In genomic region chr3:10184250-10184649, GRCh38 we compare ENCODE assay signal across 32 cellular contexts. TPM values are rescaled to one million over a fixed set of nuclear protein-coding genes. Genes with fewer than 3 reads are reported as not detected.
A peak's percentile ranks its signal among the peaks of the same experiment; 100 is the strongest.
DNase-seq lines count a peak whose midpoint lies in the region; ATAC-seq and TF ChIP-seq lines count a peak whose summit lies in the region.
"Had no signal": no experiment of that assay in that cellular context is flagged by ENCODE, and none has a peak within 500 bp of the region (broad histone marks: within the 10 kb centered on the region; RNA-seq: fewer than 3 reads in every experiment).

No MANE protein-coding gene starts in this region.

- H3K4me1 Mint-ChIP-seq in activated CD4-positive, alpha-beta T cell treated with anti-CD3 and anti-CD28 coated beads, Interleukin-2, amount 10 ng/mL, durations not matched to agents 7 days and 5 days, result peaks cover 42% of the 10 kb centered on the region
- H3K4me1 Mint-ChIP-seq in effector memory CD8-positive, alpha-beta T cell (ENCODE audit: low read depth in 2 of 2), result peaks cover 27 to 50% of the 10 kb centered on the region in 2 donors
- H3K4me1 Mint-ChIP-seq in endothelial cell (ENCODE audit: unreplicated experiment), result peaks cover 11% of the 10 kb centered on the region

- CTCF ChIA-PET in activated CD4-positive, alpha-beta T cell treated with anti-CD3 and anti-CD28 coated beads, Interleukin-2, amount 10 ng/mL, durations not matched to agents 7 days and 5 days (lab: Charles Lee), result interaction anchor here (0.8 to 1.6 kb wide), 6 partner anchors 9 to 55 kb away, joined by 3 to 7 read pairs (median 3); no protein-coding TSS in a partner anchor

- no peaks in the 10 kb centered on the region for H3K27me3 Mint-ChIP-seq in activated CD4-positive, alpha-beta T cell treated with anti-CD3 and anti-CD28 coated beads, Interleukin-2, amount 10 ng/mL, durations not matched to agents 7 days and 5 days
- no peaks in the 10 kb centered on the region for H3K27me3 Mint-ChIP-seq in effector memory CD8-positive, alpha-beta T cell
- peaks cover 3% of the 10 kb centered on the region for H3K27me3 Mint-ChIP-seq in endothelial cell (ENCODE audit: unreplicated experiment)
- H3K27me3 Mint-ChIP-seq: activated naive CD8-positive, alpha-beta T cell treated with anti-CD3 and anti-CD28 coated beads, Interleukin-2, amount 50 U/mL, for 24 hours; central memory CD8-positive, alpha-beta T cell; dendritic cell treated with granulocyte-macrophage colony-stimulating factor and Interleukin-4, amounts not matched to agents 40 ng/mL and 50 ng/mL, for 4 days had no signal

- H3K9ac ChIP-seq in Loucy (ENCODE audit: low read depth, low read length, poor library complexity, severe bottlenecking), result no peak overlapping the region
- H3K9ac ChIP-seq: SK-N-SH had no signal

- H3K4me3 ChIP-seq in Loucy (ENCODE audit: low read length, poor library complexity, severe bottlenecking) (no peak overlapping the region), neutrophil (ENCODE audit: low read depth in 1 of 2, low read length in 1 of 2) (no peak overlapping the region)
- H3K4me3 ChIP-seq: A549, gastroesophageal sphincter, left lung, transverse colon had no signal

- H3K27me3 ChIP-seq in Loucy (ENCODE audit: insufficient read depth, low read length, poor library complexity, severe bottlenecking) (no peaks in the 10 kb centered on the region), neutrophil (no peaks in the 10 kb centered on the region)
- H3K27me3 ChIP-seq: gastroesophageal sphincter, left lung, transverse colon had no signal

- POLR2A ChIA-PET in activated CD4-positive, alpha-beta T cell treated with anti-CD3 and anti-CD28 coated beads, Interleukin-2, amount 10 ng/mL, durations not matched to agents 7 days and 5 days (lab: Charles Lee), result no interaction called here

- intact Hi-C loops in left ventricle myocardium superior (cut with micrococcal nuclease), result no loop called here

- H3K4me2 ChIP-seq in Loucy (ENCODE audit: low read depth, low read length, poor library complexity, severe bottlenecking), result no peak overlapping the region
- H3K4me2 ChIP-seq: A549, SK-N-SH had no signal

- H3K79me2 ChIP-seq in Loucy (ENCODE audit: insufficient read depth, low read length), result no peaks in the 10 kb centered on the region

- TF ChIP-seq CTCF in Loucy (conservative IDR thresholded peaks at IDR 0.05; ENCODE audit: low read length) (no peak), neutrophil (IDR thresholded peaks at IDR 0.05) (no peak), endothelial cell (IDR thresholded peaks at IDR 0.05; ENCODE audit: unreplicated experiment) (no peak)

- H3K36me3 Mint-ChIP-seq in activated CD4-positive, alpha-beta T cell treated with anti-CD3 and anti-CD28 coated beads, Interleukin-2, amount 10 ng/mL, durations not matched to agents 7 days and 5 days (ENCODE audit: low read depth), result peaks cover 7% of the 10 kb centered on the region
- peaks cover 15% of the 10 kb centered on the region for H3K36me3 Mint-ChIP-seq in effector memory CD8-positive, alpha-beta T cell (ENCODE audit: insufficient read depth)
- H3K36me3 Mint-ChIP-seq in endothelial cell (ENCODE audit: low read depth, unreplicated experiment), result no peaks in the 10 kb centered on the region

- no peak overlapping the region for H3K4me3 Mint-ChIP-seq in activated CD4-positive, alpha-beta T cell treated with anti-CD3 and anti-CD28 coated beads, Interleukin-2, amount 10 ng/mL, durations not matched to agents 7 days and 5 days
- no peak overlapping the region for H3K4me3 Mint-ChIP-seq in effector memory CD8-positive, alpha-beta T cell
- H3K4me3 Mint-ChIP-seq in endothelial cell (ENCODE audit: unreplicated experiment), result no peak overlapping the region
- H3K4me3 Mint-ChIP-seq: activated naive CD8-positive, alpha-beta T cell treated with anti-CD3 and anti-CD28 coated beads, Interleukin-2, amount 50 U/mL, for 24 hours; central memory CD8-positive, alpha-beta T cell; dendritic cell treated with granulocyte-macrophage colony-stimulating factor and Interleukin-4, amounts not matched to agents 40 ng/mL and 50 ng/mL, for 4 days had no signal

- H3K36me3 ChIP-seq in Loucy (ENCODE audit: insufficient read depth, low read length) (no peaks in the 10 kb centered on the region), neutrophil (peaks cover 8% of the 10 kb centered on the region)
- H3K36me3 ChIP-seq: transverse colon had no signal

- H3K4me1 ChIP-seq in Loucy (ENCODE audit: insufficient read depth, low read length, poor library complexity, severe bottlenecking) (no peaks in the 10 kb centered on the region), neutrophil (ENCODE audit: control insufficient read depth in 1 of 2, insufficient read depth in 1 of 2, low read depth in 1 of 2, low read length in 1 of 2) (peaks cover 44 to 62% of the 10 kb centered on the region in 2 experiments)

- H3K9me3 ChIP-seq in Loucy (ENCODE audit: insufficient read depth, low read depth, low read length) (no peaks in the 10 kb centered on the region), neutrophil (no peaks in the 10 kb centered on the region)
- H3K9me3 ChIP-seq: A549, gastroesophageal sphincter, left lung, SK-N-SH, transverse colon had no signal

- H3K9me3 Mint-ChIP-seq in activated CD4-positive, alpha-beta T cell treated with anti-CD3 and anti-CD28 coated beads, Interleukin-2, amount 10 ng/mL, durations not matched to agents 7 days and 5 days, result no peaks in the 10 kb centered on the region
- no peaks in the 10 kb centered on the region for H3K9me3 Mint-ChIP-seq in effector memory CD8-positive, alpha-beta T cell
- H3K9me3 Mint-ChIP-seq in endothelial cell (ENCODE audit: unreplicated experiment), result no peaks in the 10 kb centered on the region
- H3K9me3 Mint-ChIP-seq: activated naive CD8-positive, alpha-beta T cell treated with anti-CD3 and anti-CD28 coated beads, Interleukin-2, amount 50 U/mL, for 24 hours; central memory CD8-positive, alpha-beta T cell; dendritic cell treated with granulocyte-macrophage colony-stimulating factor and Interleukin-4, amounts not matched to agents 40 ng/mL and 50 ng/mL, for 4 days had no signal

- H4K20me1 ChIP-seq in Loucy (ENCODE audit: insufficient read depth, low read length, poor library complexity, severe bottlenecking), result no peaks in the 10 kb centered on the region

- DNase-seq in activated CD4-positive, alpha-beta T cell treated with anti-CD3 and anti-CD28 coated beads, Interleukin-2, amount 10 ng/mL, durations not matched to agents 7 days and 5 days, result no peak
- DNase-seq in activated CD4-positive, alpha-beta T cell treated with anti-CD3 and anti-CD28 coated beads, Interleukin-2, amount 50 U/mL, for 1 hour, result no peak
- no peak for DNase-seq in effector memory CD8-positive, alpha-beta T cell
- DNase-seq in left ventricle myocardium superior, result no peak
- no peak for DNase-seq in endothelial cell (ENCODE audit: low spot score)
- DNase-seq: activated CD4-positive, alpha-beta T cell treated with anti-CD3 and anti-CD28 coated beads, Interleukin-2, amount 50 U/mL, for 4 hours; activated gamma-delta T cell; activated naive CD8-positive, alpha-beta T cell treated with anti-CD3 and anti-CD28 coated beads, Interleukin-2, amount 50 U/mL, for 24 hours; AML-193; DND-41; hypothalamus; Karpas-422; left lung; MV-4-11; NCI-H1436 treated with DMSO at 0.1 percent for 48 hours; NCI-H446; NCI-H774; retina; SK-N-SH; small intestine; stimulated activated CD4-positive, alpha-beta T cell treated with anti-CD3 and anti-CD28 coated beads, Interleukin-1b, Interleukin-23, amount 100 ng/mL, for 48 hours; stimulated activated CD8-positive, alpha-beta memory T cell treated with anti-CD3 and anti-CD28 coated beads, Interleukin-4, amount 100 ng/mL, for 48 hours; T1000; transverse colon; WERI-Rb-1 had no signal

- H3K27ac Mint-ChIP-seq in activated CD4-positive, alpha-beta T cell treated with anti-CD3 and anti-CD28 coated beads, Interleukin-2, amount 10 ng/mL, durations not matched to agents 7 days and 5 days, result peak overlapping the region; percentile 85
- peak overlapping the region; percentile 53 to 87 for H3K27ac Mint-ChIP-seq in effector memory CD8-positive, alpha-beta T cell
- no peak overlapping the region for H3K27ac Mint-ChIP-seq in endothelial cell (ENCODE audit: unreplicated experiment)
- H3K27ac Mint-ChIP-seq: activated naive CD8-positive, alpha-beta T cell treated with anti-CD3 and anti-CD28 coated beads, Interleukin-2, amount 50 U/mL, for 24 hours; dendritic cell treated with granulocyte-macrophage colony-stimulating factor and Interleukin-4, amounts not matched to agents 40 ng/mL and 50 ng/mL, for 4 days had no signal

- H3K9me2 ChIP-seq in Loucy (replicated peaks; ENCODE audit: low read depth, low read length), result no peaks in the 10 kb centered on the region
- H3K9me2 ChIP-seq: SK-N-SH had no signal

- H3F3A ChIP-seq in Loucy (ENCODE audit: low read depth), result no peaks in the 10 kb centered on the region

- peak overlapping the region; percentile 72 for H3K27ac ChIP-seq in neutrophil
- H3K27ac ChIP-seq: A549, gastroesophageal sphincter, transverse colon, WERI-Rb-1 had no signal

- no peak for ATAC-seq in effector memory CD8-positive, alpha-beta T cell (replicated peaks)
- ATAC-seq in left ventricle myocardium superior, result no peak
- no peak for ATAC-seq in HG02970 (IDR thresholded peaks at IDR 0.05; ENCODE audit: low FRiP score, unreplicated experiment)
- ATAC-seq: A549; activated naive CD8-positive, alpha-beta T cell treated with anti-CD3 and anti-CD28 coated beads, Interleukin-2, amount 50 U/mL, for 24 hours; gastroesophageal sphincter; left lung had no signal

- H2AFZ ChIP-seq in Loucy (ENCODE audit: low read length), result peak overlapping the region; percentile 71

RNA-seq across cellular contexts. Expression of gene IRAK2, which starts 19.5 kb away (rescaled TPM):
- total RNA-seq in activated CD4-positive, alpha-beta T cell treated with anti-CD3 and anti-CD28 coated beads, Interleukin-2, amount 10 ng/mL, durations not matched to agents 7 days and 5 days, result 1 to 10 TPM; 1.6 to 1.9 TPM
- total RNA-seq in left ventricle myocardium superior (1.3 TPM), endothelial cell (ENCODE audit: unreplicated experiment) (1.1 TPM)

RNA-seq across cellular contexts. Expression of gene VHL, which starts 42.7 kb away (rescaled TPM):
- total RNA-seq in activated CD4-positive, alpha-beta T cell treated with anti-CD3 and anti-CD28 coated beads, Interleukin-2, amount 10 ng/mL, durations not matched to agents 7 days and 5 days, result 10 to 100 TPM; 65.3 to 65.9 TPM
- 11.1 TPM for total RNA-seq in left ventricle myocardium superior
- total RNA-seq in endothelial cell (ENCODE audit: unreplicated experiment), result 66.3 TPM
